Comparison of ENCODE assay signal across 12 cellular contexts in the genomic region with DNA sequence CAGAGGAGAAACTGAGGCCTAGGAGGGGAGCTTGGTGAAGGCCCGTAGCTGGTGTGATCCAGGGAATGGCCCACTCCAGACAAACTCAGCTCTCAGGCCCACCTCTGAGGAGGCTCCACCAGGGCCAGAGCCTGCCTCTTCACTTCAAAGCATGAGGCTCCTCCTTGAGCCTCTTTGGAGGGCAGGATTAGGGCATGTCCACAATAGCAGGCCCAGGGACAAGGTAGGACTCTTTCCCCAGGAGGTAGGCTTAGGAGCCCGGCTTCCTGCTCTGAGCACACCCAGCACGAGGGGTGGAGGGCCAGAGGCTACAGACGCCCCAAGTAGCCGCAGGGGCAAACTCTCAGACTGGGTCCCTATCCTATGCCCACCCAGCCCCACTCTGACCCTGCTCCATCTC.
"Had no signal": no experiment of that assay in that cellular context is flagged by ENCODE, and none has a peak within 500 bp of the region (broad histone marks: within the 10 kb centered on the region; RNA-seq: fewer than 3 reads in every experiment).

No MANE protein-coding gene starts in this region.

- H3K4me1 ChIP-seq: psoas muscle had no signal

- DNase-seq: activated naive CD4-positive, alpha-beta T cell treated with anti-CD3 and anti-CD28 coated beads, Interleukin-2, amount 10 ng/mL, durations not matched to agents 7 days and 5 days; central memory CD4-positive, alpha-beta T cell; effector memory CD8-positive, alpha-beta T cell; erythroblast; mucosa of descending colon; psoas muscle; SIG-M5; stimulated activated CD4-positive, alpha-beta T cell treated with anti-CD3 and anti-CD28 coated beads, Interleukin-4, amount 100 ng/mL, for 1 hour; T-helper 2 cell had no signal

- H3K4me3 ChIP-seq: mucosa of descending colon, psoas muscle, tibial artery had no signal

- ATAC-seq: activated CD4-positive, CD25-positive, alpha-beta regulatory T cell treated with anti-CD3 and anti-CD28 coated beads, Interleukin-2, amount 50 U/mL, for 24 hours; effector memory CD8-positive, alpha-beta T cell; mucosa of descending colon; naive thymus-derived CD8-positive, alpha-beta T cell; psoas muscle had no signal

- H3K36me3 ChIP-seq: tibial artery had no signal

- H3K27me3 ChIP-seq: tibial artery had no signal

- H3K27ac ChIP-seq: psoas muscle, tibial artery had no signal

- H3K9me3 ChIP-seq: mucosa of descending colon, psoas muscle, tibial artery had no signal
